In genomic region chr2:112683550-112684414, GRCh38 we compare ENCODE assay signal across 16 cellular contexts. TPM values are rescaled to one million over a fixed set of nuclear protein-coding genes. Genes with fewer than 3 reads are reported as not detected.
DNase-seq lines count a peak whose midpoint lies in the region; ATAC-seq and TF ChIP-seq lines count a peak whose summit lies in the region.
"Had no signal": no experiment of that assay in that cellular context is flagged by ENCODE, and none has a peak within 500 bp of the region (broad histone marks: within the 10 kb centered on the region; RNA-seq: fewer than 3 reads in every experiment).

No MANE protein-coding gene starts in this region.

- H3K36me3 ChIP-seq in OCI-LY7 (ENCODE audit: insufficient read depth, low read length) (no peaks in the 10 kb centered on the region), endodermal cell (ENCODE audit: control insufficient read depth, insufficient read depth, low read length) (no peaks in the 10 kb centered on the region), trophoblast cell (ENCODE audit: control insufficient read depth in 1 of 2, insufficient read depth in 2 of 2, low read length in 2 of 2) (no peaks in the 10 kb centered on the region)
- H3K36me3 ChIP-seq: heart right ventricle, thoracic aorta had no signal

- no peaks in the 10 kb centered on the region for H3K9me3 Mint-ChIP-seq in endodermal cell
- H3K9me3 Mint-ChIP-seq: activated CD4-positive, alpha-beta T cell treated with anti-CD3 and anti-CD28 coated beads, Interleukin-2, amount 10 ng/mL, durations not matched to agents 24 days and 14 days; CD4-positive, alpha-beta T cell had no signal

- peak overlapping the region; percentile 65 for H2AFZ ChIP-seq in OCI-LY7 (ENCODE audit: low read length)
- H2AFZ ChIP-seq in trophoblast cell (ENCODE audit: insufficient read depth, low read length, poor library complexity) = peak overlapping the region; percentile 50

- H2BK120ac ChIP-seq in trophoblast cell (ENCODE audit: insufficient read depth, low read length, poor library complexity) = peak overlapping the region; percentile 75

- H4K8ac ChIP-seq in trophoblast cell (ENCODE audit: low read depth, low read length) = peak overlapping the region; percentile 76

- no peaks in the 10 kb centered on the region for H3K9me2 ChIP-seq in OCI-LY7 (ENCODE audit: insufficient read depth, low read length)

- intact Hi-C loops in OCI-LY7 (cut with micrococcal nuclease; ENCODE audit: unreplicated experiment) = no loop called here

- TF ChIP-seq CTCF in HL-60 (IDR thresholded peaks at IDR 0.05; ENCODE audit: insufficient read depth, low read length) (no peak), OCI-LY7 (conservative IDR thresholded peaks at IDR 0.05; ENCODE audit: low read length) (no peak), endodermal cell (conservative IDR thresholded peaks at IDR 0.05) (no peak)

- no peaks in the 10 kb centered on the region for H3K36me3 Mint-ChIP-seq in endodermal cell (ENCODE audit: low read depth)

- peaks cover 5% of the 10 kb centered on the region for H3K79me1 ChIP-seq in trophoblast cell (ENCODE audit: low read length)

- peaks cover 21% of the 10 kb centered on the region for H3K4me1 Mint-ChIP-seq in endodermal cell

- H3K27me3 ChIP-seq in HL-60 (ENCODE audit: insufficient read depth, poor library complexity, severe bottlenecking) (no peaks in the 10 kb centered on the region), endodermal cell (ENCODE audit: control insufficient read depth, insufficient read depth, low read length, poor library complexity, severe bottlenecking) (no peaks in the 10 kb centered on the region), trophoblast cell (ENCODE audit: insufficient read depth, low read length) (no peaks in the 10 kb centered on the region)
- H3K27me3 ChIP-seq: heart right ventricle had no signal

- no peaks in the 10 kb centered on the region for H4K20me1 ChIP-seq in OCI-LY7 (ENCODE audit: insufficient read depth, low read length)

- H3K27ac ChIP-seq in HL-60 (replicated peaks) = peak overlapping the region; percentile 41
- no peak overlapping the region for H3K27ac ChIP-seq in OCI-LY7 (ENCODE audit: low read depth, low read length, poor library complexity, severe bottlenecking)
- H3K27ac ChIP-seq in endodermal cell (ENCODE audit: low read depth, low read length) = no peak overlapping the region
- no peak overlapping the region for H3K27ac ChIP-seq in trophoblast cell (ENCODE audit: low read depth, low read length)
- H3K27ac ChIP-seq: thoracic aorta had no signal

- H3K9me3 ChIP-seq in OCI-LY7 (ENCODE audit: low read length) (no peaks in the 10 kb centered on the region), endodermal cell (ENCODE audit: control insufficient read depth, low read length) (no peaks in the 10 kb centered on the region), trophoblast cell (ENCODE audit: insufficient read depth, low read depth, low read length) (no peaks in the 10 kb centered on the region)
- H3K9me3 ChIP-seq: heart right ventricle, thoracic aorta had no signal

- peaks cover 35% of the 10 kb centered on the region for H3K4me1 ChIP-seq in OCI-LY7 (ENCODE audit: insufficient read depth, low read length, poor library complexity, severe bottlenecking)
- H3K4me1 ChIP-seq in endodermal cell (ENCODE audit: control insufficient read depth, insufficient read depth, low read length) = peaks cover 15% of the 10 kb centered on the region
- H3K4me1 ChIP-seq in trophoblast cell (ENCODE audit: control insufficient read depth in 1 of 2, insufficient read depth in 2 of 2, low read length in 2 of 2) = peaks cover 13% of the 10 kb centered on the region in 2 experiments

- H4K91ac ChIP-seq in trophoblast cell (ENCODE audit: low read depth, low read length) = peak overlapping the region; percentile 16

- POLR2A ChIA-PET in OCI-LY7 (lab: Charles Lee) = interaction anchor here (0.6 to 4.2 kb wide), 3 partner anchors 16 to 67 kb away, joined by 3 to 15 read pairs (median 3); no protein-coding TSS in a partner anchor

- 85 to 94% methylated on average over 7 to 12 of the region's 12 CpGs for WGBS in endodermal cell (ENCODE audit: insufficient coverage in 1 of 2, insufficient read length in 1 of 2), 2 experiments
- WGBS in trophoblast cell (ENCODE audit: extremely low coverage, insufficient coverage, insufficient read length) = no CpG with 5 or more reads among the region's 12 CpGs

- ATAC-seq in GM21381 (IDR thresholded peaks at IDR 0.05; ENCODE audit: unreplicated experiment) (no peak), GM19023 (IDR thresholded peaks at IDR 0.05; ENCODE audit: unreplicated experiment) (no peak)
- ATAC-seq: esophagus mucosa, heart right ventricle, T-helper 17 cell had no signal

- H3K4ac ChIP-seq in trophoblast cell (ENCODE audit: low read depth, low read length) = peak overlapping the region; percentile 42

- no TSS peak for BruUV-seq in OCI-LY7 (replicated peaks; lab: Mats Ljungman, UMichigan)

- no peak overlapping the region for H3K4me3 Mint-ChIP-seq in endodermal cell
- H3K4me3 Mint-ChIP-seq: activated CD4-positive, alpha-beta T cell treated with anti-CD3 and anti-CD28 coated beads, Interleukin-2, amount 10 ng/mL, durations not matched to agents 24 days and 14 days; CD4-positive, alpha-beta T cell; T-helper 17 cell had no signal

- H4K12ac ChIP-seq in trophoblast cell (ENCODE audit: low read depth, low read length) = no peak overlapping the region

- no peak overlapping the region for H3K23ac ChIP-seq in trophoblast cell (ENCODE audit: low read length)

- H2BK12ac ChIP-seq in trophoblast cell (ENCODE audit: low read length) = peak overlapping the region; percentile 72

- peak overlapping the region; percentile 8 for H3K18ac ChIP-seq in trophoblast cell (ENCODE audit: low read length)

- peak overlapping the region; percentile 45 for H3K27ac Mint-ChIP-seq in endodermal cell
- H3K27ac Mint-ChIP-seq: activated CD4-positive, alpha-beta T cell treated with anti-CD3 and anti-CD28 coated beads, Interleukin-2, amount 10 ng/mL, durations not matched to agents 24 days and 14 days; CD4-positive, alpha-beta T cell had no signal

- CTCF ChIA-PET in OCI-LY7 (lab: Charles Lee; ENCODE audit: unreplicated experiment) = interaction anchor here (0.9 kb wide), 1 partner anchor 66 kb away, joined by 3 read pairs; no protein-coding TSS in a partner anchor

- H3K79me2 ChIP-seq in OCI-LY7 (ENCODE audit: insufficient read depth, low read depth, low read length) = no peaks in the 10 kb centered on the region
- no peaks in the 10 kb centered on the region for H3K79me2 ChIP-seq in trophoblast cell (ENCODE audit: control insufficient read depth, insufficient read depth, low read length, poor library complexity)

- H3K4me2 ChIP-seq in OCI-LY7 (ENCODE audit: low read length) (no peak overlapping the region), trophoblast cell (ENCODE audit: low read length) (peak overlapping the region; percentile 20)

- H3K14ac ChIP-seq in trophoblast cell (ENCODE audit: low read length) = peak overlapping the region; percentile 14

- no peak overlapping the region for H3K9ac ChIP-seq in endodermal cell (ENCODE audit: extremely low read depth, low read length, poor library complexity, severe bottlenecking)
- no peak overlapping the region for H3K9ac ChIP-seq in trophoblast cell (ENCODE audit: low read length)

- H3K4me3 ChIP-seq in HL-60 (replicated peaks; ENCODE audit: insufficient read depth, low read length) = no peak overlapping the region
- H3K4me3 ChIP-seq in OCI-LY7 (ENCODE audit: low read depth, low read length, poor library complexity, severe bottlenecking) = no peak overlapping the region
- H3K4me3 ChIP-seq in endodermal cell (ENCODE audit: low read length) = no peak overlapping the region
- no peak overlapping the region for H3K4me3 ChIP-seq in trophoblast cell (ENCODE audit: low read depth, low read length)
- H3K4me3 ChIP-seq: heart right ventricle, thoracic aorta had no signal

- H3K27me3 Mint-ChIP-seq in endodermal cell (ENCODE audit: insufficient read depth) = no peaks in the 10 kb centered on the region
- H3K27me3 Mint-ChIP-seq: activated CD4-positive, alpha-beta T cell treated with anti-CD3 and anti-CD28 coated beads, Interleukin-2, amount 10 ng/mL, durations not matched to agents 24 days and 14 days; CD4-positive, alpha-beta T cell; T-helper 17 cell had no signal

- peak overlapping the region; percentile 90 for H2AK5ac ChIP-seq in trophoblast cell (ENCODE audit: low read length)

- DNase-seq in HL-60 (ENCODE audit: low read depth in 1 of 2, low spot score in 1 of 2) (peak in 1 of 2 experiments; percentile 41), OCI-LY7 (ENCODE audit: low spot score) (no peak), endodermal cell (peak; percentile 76), trophoblast cell (peak; percentile 28 to 63), NCI-H82 treated with DMSO at 0.1 percent for 48 hours (lab: John Stamatoyannopoulos, UW; ENCODE audit: unreplicated experiment) (no peak)
- DNase-seq: activated CD4-positive, alpha-beta T cell treated with anti-CD3 and anti-CD28 coated beads, Interleukin-2, amount 10 ng/mL, durations not matched to agents 24 days and 14 days; amniotic stem cell; CD4-positive, alpha-beta T cell; heart right ventricle; NCI-H1105; T-helper 17 cell had no signal

- peak overlapping the region; percentile 54 for H2BK5ac ChIP-seq in trophoblast cell (ENCODE audit: low read depth, low read length, poor library complexity)

RNA-seq across cellular contexts. Expression of gene NT5DC4, which starts 37.0 kb away (rescaled TPM):
- not detected in 2 replicates for total RNA-seq in OCI-LY7 (2014; rRNA removed; shearing (Covaris generic))
- total RNA-seq in OCI-LY7 (2022) (not detected in 2 replicates), endodermal cell (not detected)
- not detected for polyA plus RNA-seq in endodermal cell (2013, experiment 1 of 2)
- not detected for polyA plus RNA-seq in endodermal cell (2013, experiment 2 of 2)
- not detected in 2 replicates for polyA plus RNA-seq in trophoblast cell (2013)
- total RNA-seq: activated CD4-positive, alpha-beta T cell treated with anti-CD3 and anti-CD28 coated beads, Interleukin-2, amount 10 ng/mL, durations not matched to agents 24 days and 14 days; CD4-positive, alpha-beta T cell; esophagus mucosa; G401; T-helper 17 cell; thoracic aorta had no signal
- polyA plus RNA-seq: heart right ventricle had no signal

RNA-seq across cellular contexts. Expression of gene SLC20A1, which starts 38.0 kb away (rescaled TPM):
- total RNA-seq in OCI-LY7 (2014; rRNA removed; shearing (Covaris generic)) = 59.7 and 64.8 TPM in 2 replicates
- 86.1 and 89.5 TPM in 2 replicates for total RNA-seq in OCI-LY7 (2022)
- 10 to 100 TPM; 67.3 to 86.7 TPM for total RNA-seq in endodermal cell
- 56.1 TPM for polyA plus RNA-seq in endodermal cell (2013, experiment 1 of 2)
- polyA plus RNA-seq in endodermal cell (2013, experiment 2 of 2) = 47.7 TPM
- 25.1 and 26.0 TPM in 2 replicates for polyA plus RNA-seq in trophoblast cell (2013)

Comparison
In these comparisons a context has a peak if more than half of its experiments do, and no peak if none do; other contexts are left out.
1. DNase-seq: peak in endodermal cell (single experiment) and trophoblast cell (2 of 2); none in OCI-LY7 (single experiment) and NCI-H82 treated with DMSO at 0.1 percent for 48 hours (single experiment).